Comparison of ENCODE assay signal across 18 cellular contexts in genomic region chr9:92265159-92265558, GRCh38. TPM values are rescaled to one million over a fixed set of nuclear protein-coding genes. Genes with fewer than 3 reads are reported as not detected.
A peak's percentile ranks its signal among the peaks of the same experiment; 100 is the strongest.
DNase-seq lines count a peak whose midpoint lies in the region; ATAC-seq and TF ChIP-seq lines count a peak whose summit lies in the region.
"Had no signal": no experiment of that assay in that cellular context is flagged by ENCODE, and none has a peak within 500 bp of the region (broad histone marks: within the 10 kb centered on the region; RNA-seq: fewer than 3 reads in every experiment).

No MANE protein-coding gene starts in this region.

- H3K36me3 ChIP-seq in MG63, result peaks cover 99% of the 10 kb centered on the region

- no peaks in the 10 kb centered on the region for H3K27me3 Mint-ChIP-seq in activated T-cell treated with anti-CD3 and anti-CD28 coated beads, Interleukin-2, amount 50 U/mL, for 24 hours
- H3K27me3 Mint-ChIP-seq in activated T-cell treated with anti-CD3 and anti-CD28 coated beads, Interleukin-2, amount 50 U/mL, for 4 hours (ENCODE audit: low read depth), result no peaks in the 10 kb centered on the region
- H3K27me3 Mint-ChIP-seq: activated CD4-positive, alpha-beta memory T cell treated with anti-CD3 and anti-CD28 coated beads, Interleukin-2, amount 10 ng/mL, durations not matched to agents 7 days and 5 days had no signal

- H3K27ac Mint-ChIP-seq in activated T-cell treated with anti-CD3 and anti-CD28 coated beads, Interleukin-2, amount 50 U/mL, for 24 hours, result peak overlapping the region; percentile 9
- H3K27ac Mint-ChIP-seq: activated CD4-positive, alpha-beta memory T cell treated with anti-CD3 and anti-CD28 coated beads, Interleukin-2, amount 10 ng/mL, durations not matched to agents 7 days and 5 days had no signal

- TF ChIP-seq POLR2A in NB4 (IDR thresholded peaks at IDR 0.05; ENCODE audit: extremely low read depth, insufficient read length), result no peak

- H3K36me3 Mint-ChIP-seq in activated T-cell treated with anti-CD3 and anti-CD28 coated beads, Interleukin-2, amount 50 U/mL, for 24 hours (ENCODE audit: low read depth), result peaks cover 99% of the 10 kb centered on the region
- H3K36me3 Mint-ChIP-seq in activated T-cell treated with anti-CD3 and anti-CD28 coated beads, Interleukin-2, amount 50 U/mL, for 4 hours (ENCODE audit: insufficient read depth), result peaks cover 58% of the 10 kb centered on the region

- no peak for DNase-seq in activated T-cell treated with anti-CD3 and anti-CD28 coated beads, Interleukin-2, amount 50 U/mL, for 24 hours
- DNase-seq in activated T-cell treated with anti-CD3 and anti-CD28 coated beads, Interleukin-2, amount 50 U/mL, for 4 hours, result no peak
- DNase-seq in NB4 (ENCODE audit: low read depth), result peak; percentile 64
- no peak for DNase-seq in epithelial cell of prostate (ENCODE audit: low read depth, low spot score)
- peak; percentile 1 for DNase-seq in stromal cell of bone marrow (ENCODE audit: low read depth)
- DNase-seq in NCI-H774 (lab: John Stamatoyannopoulos, UW), result no peak
- no peak for DNase-seq in MG63
- DNase-seq: activated CD4-positive, alpha-beta memory T cell treated with anti-CD3 and anti-CD28 coated beads, Interleukin-2, amount 10 ng/mL, durations not matched to agents 7 days and 5 days; COR-L47; heart right ventricle; NCI-H1436; NCI-H446; OCI-M1; stimulated activated CD8-positive, alpha-beta memory T cell treated with anti-CD3 and anti-CD28 coated beads, Interleukin-4, amount 100 ng/mL, for 48 hours; tibial artery had no signal

- no peaks in the 10 kb centered on the region for H3K9me3 ChIP-seq in MG63
- H3K9me3 ChIP-seq: heart right ventricle, right atrium auricular region, tibial artery had no signal

- H3K4me3 Mint-ChIP-seq in activated T-cell treated with anti-CD3 and anti-CD28 coated beads, Interleukin-2, amount 50 U/mL, for 24 hours, result no peak overlapping the region
- no peak overlapping the region for H3K4me3 Mint-ChIP-seq in activated T-cell treated with anti-CD3 and anti-CD28 coated beads, Interleukin-2, amount 50 U/mL, for 4 hours
- H3K4me3 Mint-ChIP-seq: activated CD4-positive, alpha-beta memory T cell treated with anti-CD3 and anti-CD28 coated beads, Interleukin-2, amount 10 ng/mL, durations not matched to agents 7 days and 5 days had no signal

- no peaks in the 10 kb centered on the region for H3K27me3 ChIP-seq in MG63
- H3K27me3 ChIP-seq: heart right ventricle, right atrium auricular region, tibial artery had no signal

- H3K4me1 Mint-ChIP-seq in activated T-cell treated with anti-CD3 and anti-CD28 coated beads, Interleukin-2, amount 50 U/mL, for 24 hours (ENCODE audit: low read depth), result no peaks in the 10 kb centered on the region
- H3K4me1 Mint-ChIP-seq in activated T-cell treated with anti-CD3 and anti-CD28 coated beads, Interleukin-2, amount 50 U/mL, for 4 hours (ENCODE audit: low read depth), result no peaks in the 10 kb centered on the region
- H3K4me1 Mint-ChIP-seq: activated CD4-positive, alpha-beta memory T cell treated with anti-CD3 and anti-CD28 coated beads, Interleukin-2, amount 10 ng/mL, durations not matched to agents 7 days and 5 days had no signal

- TF ChIP-seq CTCF in NB4 (IDR thresholded peaks at IDR 0.05; ENCODE audit: low read depth, low read length), result no peak

- H3K4me3 ChIP-seq in NB4 (ENCODE audit: low read depth, low read length) (no peak overlapping the region), MG63 (no peak overlapping the region)
- H3K4me3 ChIP-seq: heart right ventricle, right atrium auricular region, tibial artery had no signal

- no peaks in the 10 kb centered on the region for H3K9me3 Mint-ChIP-seq in activated T-cell treated with anti-CD3 and anti-CD28 coated beads, Interleukin-2, amount 50 U/mL, for 24 hours
- H3K9me3 Mint-ChIP-seq in activated T-cell treated with anti-CD3 and anti-CD28 coated beads, Interleukin-2, amount 50 U/mL, for 4 hours, result no peaks in the 10 kb centered on the region
- H3K9me3 Mint-ChIP-seq: activated CD4-positive, alpha-beta memory T cell treated with anti-CD3 and anti-CD28 coated beads, Interleukin-2, amount 10 ng/mL, durations not matched to agents 7 days and 5 days had no signal

- no peak for ATAC-seq in activated T-cell treated with anti-CD3 and anti-CD28 coated beads, Interleukin-2, amount 50 U/mL, for 4 hours
- ATAC-seq in HG03565 (IDR thresholded peaks at IDR 0.05; ENCODE audit: unreplicated experiment), result no peak
- ATAC-seq: HCT116, heart right ventricle had no signal

- H3K27ac ChIP-seq in epithelial cell of prostate, result peak overlapping the region; percentile 9
- H3K27ac ChIP-seq: heart right ventricle, right atrium auricular region, tibial artery had no signal

RNA-seq across cellular contexts. Expression of gene IARS1, which starts 28.3 kb away (rescaled TPM):
- total RNA-seq in activated T-cell treated with anti-CD3 and anti-CD28 coated beads, Interleukin-2, amount 50 U/mL, for 4 hours, result 100 to 1,000 TPM; 249 to 272 (median 268) TPM
- total RNA-seq in MG63 (2014; rRNA removed; shearing (Covaris generic); ENCODE audit: low replicate concordance), result 283 and 306 TPM in 2 replicates

RNA-seq across cellular contexts. Expression of gene NOL8, which starts 60.0 kb away (rescaled TPM):
- total RNA-seq in activated T-cell treated with anti-CD3 and anti-CD28 coated beads, Interleukin-2, amount 50 U/mL, for 4 hours, result 10 to 100 TPM; 70.0 to 79.9 (median 73.6) TPM
- 22.3 and 31.0 TPM in 2 replicates for total RNA-seq in MG63 (2014; rRNA removed; shearing (Covaris generic); ENCODE audit: low replicate concordance)

Comparison
In these comparisons a context has a peak if more than half of its experiments do, and no peak if none do; other contexts are left out.
1. DNase-seq: peak in NB4 (single experiment) and stromal cell of bone marrow (single experiment); none in activated T-cell treated with anti-CD3 and anti-CD28 coated beads, Interleukin-2, amount 50 U/mL, for 24 hours (single experiment), activated T-cell treated with anti-CD3 and anti-CD28 coated beads, Interleukin-2, amount 50 U/mL, for 4 hours (single experiment), epithelial cell of prostate (single experiment), NCI-H774 (single experiment) and MG63 (single experiment).